Comparison of ENCODE assay signal across 25 cellular contexts in the genomic region with DNA sequence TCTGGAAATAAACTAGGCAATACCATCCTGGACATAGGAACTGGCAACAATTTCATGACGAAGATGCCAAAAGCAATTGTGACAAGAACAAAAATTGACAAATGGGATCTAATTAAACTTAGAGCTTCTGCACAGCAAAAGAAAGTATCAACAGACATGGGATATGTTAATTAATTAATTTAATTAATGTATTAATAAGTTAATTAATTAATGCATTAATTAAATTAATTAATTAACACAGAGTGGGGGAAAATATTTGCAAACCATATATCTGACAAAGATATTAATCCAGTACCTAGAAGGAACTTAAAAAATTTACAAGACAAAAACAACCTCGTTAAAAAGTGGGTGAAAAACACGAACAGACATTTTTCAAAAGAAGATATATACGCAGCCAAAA.
"Had no signal": no experiment of that assay in that cellular context is flagged by ENCODE, and none has a peak within 500 bp of the region (broad histone marks: within the 10 kb centered on the region; RNA-seq: fewer than 3 reads in every experiment).

No MANE protein-coding gene starts in this region.

- H3K36me3 Mint-ChIP-seq: mesothelial cell of epicardium; naive B cell; naive thymus-derived CD8-positive, alpha-beta T cell had no signal

- H3K9me3 ChIP-seq: esophagus squamous epithelium, gastrocnemius medialis, left lung, lower lobe of right lung, mucosa of descending colon had no signal

- DNase-seq: dermis blood vessel endothelial cell; dorsolateral prefrontal cortex; effector CD4-positive, alpha-beta T cell; effector memory CD4-positive, alpha-beta T cell; esophagus squamous epithelium; foreskin fibroblast; foreskin melanocyte; gastrocnemius medialis; glutamatergic neuron; head of caudate nucleus; heart right ventricle; hippocampal formation; left cardiac atrium; left lung; left ventricle myocardium superior; lower lobe of right lung; mesenchymal stem cell; mucosa of descending colon; naive B cell; naive thymus-derived CD8-positive, alpha-beta T cell had no signal

- FAIRE-seq: endothelial cell of umbilical vein, islet of Langerhans, keratinocyte had no signal

- H3K27me3 ChIP-seq: dorsolateral prefrontal cortex, gastrocnemius medialis had no signal

- H3K4me1 ChIP-seq: esophagus squamous epithelium, gastrocnemius medialis, heart right ventricle, left lung, lower lobe of right lung had no signal

- H3K36me3 ChIP-seq: esophagus squamous epithelium, gastrocnemius medialis, heart right ventricle, left lung, lower lobe of right lung had no signal

- H3K9me3 Mint-ChIP-seq: naive B cell; naive thymus-derived CD8-positive, alpha-beta T cell had no signal

- H3K4me1 Mint-ChIP-seq: mesothelial cell of epicardium; naive B cell; naive thymus-derived CD8-positive, alpha-beta T cell had no signal

- H3K27ac ChIP-seq: coronary artery, dorsolateral prefrontal cortex, esophagus squamous epithelium, gastrocnemius medialis, heart right ventricle, left lung, lower lobe of right lung had no signal

- H3K27ac Mint-ChIP-seq: mesothelial cell of epicardium; naive thymus-derived CD8-positive, alpha-beta T cell had no signal

- ATAC-seq: gastrocnemius medialis; heart right ventricle; left cardiac atrium; left lung; left ventricle myocardium superior; lower lobe of right lung; mucosa of descending colon; naive thymus-derived CD8-positive, alpha-beta T cell had no signal

- H3K4me3 ChIP-seq: coronary artery, dorsolateral prefrontal cortex, esophagus squamous epithelium, gastrocnemius medialis, heart right ventricle, left lung, lower lobe of right lung, mucosa of descending colon had no signal

- H3K4me3 Mint-ChIP-seq: mesothelial cell of epicardium; naive B cell; naive thymus-derived CD8-positive, alpha-beta T cell had no signal
